ENCODE assay signal across 15 cellular contexts in the genomic region with DNA sequence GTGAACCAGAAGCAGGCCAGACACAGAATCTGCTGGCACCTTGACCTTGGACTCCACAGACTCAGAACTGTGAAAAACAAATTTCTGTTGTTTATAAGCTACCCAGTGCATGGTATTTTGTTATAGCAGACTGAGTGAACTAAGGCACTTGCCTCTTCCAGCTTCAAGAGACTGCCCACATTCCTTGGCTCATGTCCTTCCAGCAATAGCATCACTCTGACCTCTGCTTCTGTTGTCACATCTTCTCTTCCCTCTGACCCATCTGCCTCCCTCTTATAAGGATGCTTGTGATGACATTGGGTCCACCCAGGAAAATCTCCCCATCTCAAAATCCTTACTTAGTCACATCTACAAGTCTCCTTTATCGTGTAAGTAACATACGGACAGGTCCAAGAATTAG.
"Had no signal": no experiment of that assay in that cellular context is flagged by ENCODE, and none has a peak within 500 bp of the region (broad histone marks: within the 10 kb centered on the region; RNA-seq: fewer than 3 reads in every experiment).

No MANE protein-coding gene starts in this region.

- H3K27ac ChIP-seq: gastroesophageal sphincter, psoas muscle, suprapubic skin had no signal

- H3K9me3 ChIP-seq: gastroesophageal sphincter, psoas muscle, suprapubic skin had no signal

- H3K27me3 ChIP-seq: gastroesophageal sphincter, suprapubic skin had no signal

- H3K4me1 ChIP-seq: psoas muscle had no signal

- ATAC-seq: effector memory CD8-positive, alpha-beta T cell; gastroesophageal sphincter; left lobe of liver; psoas muscle; sciatic nerve; stimulated activated naive CD8-positive, alpha-beta T cell treated with anti-CD3 and anti-CD28 coated beads, Interleukin-15, Interleukin-2, amounts not matched to agents 100 U/mL and 50 U/mL, for 24 hours had no signal

- H3K36me3 ChIP-seq: gastroesophageal sphincter, suprapubic skin had no signal

- H3K4me3 ChIP-seq: gastroesophageal sphincter, psoas muscle, suprapubic skin had no signal

- DNase-seq: activated CD4-positive, alpha-beta T cell treated with anti-CD3 and anti-CD28 coated beads for 4 hours; activated naive CD4-positive, alpha-beta T cell treated with Interleukin-2 at 50 U/mL for 16 hours; central memory CD4-positive, alpha-beta T cell; effector memory CD8-positive, alpha-beta T cell; islet precursor cell; mesendoderm; nephron progenitor cell; psoas muscle; stimulated activated CD4-positive, alpha-beta T cell treated with anti-CD3 and anti-CD28 coated beads, Interleukin-12 subunit alpha, Interleukin-12 subunit beta, amount 100 ng/mL, for 4 hours; stimulated activated CD4-positive, alpha-beta T cell treated with anti-CD3 and anti-CD28 coated beads, Interleukin-2, amount 100 ng/mL, for 48 hours; stimulated activated naive CD8-positive, alpha-beta T cell treated with anti-CD3 and anti-CD28 coated beads, Interleukin-15, Interleukin-2, amounts not matched to agents 100 U/mL and 50 U/mL, for 24 hours had no signal
